8 cellular contexts compared by ENCODE assay signal in the genomic region with DNA sequence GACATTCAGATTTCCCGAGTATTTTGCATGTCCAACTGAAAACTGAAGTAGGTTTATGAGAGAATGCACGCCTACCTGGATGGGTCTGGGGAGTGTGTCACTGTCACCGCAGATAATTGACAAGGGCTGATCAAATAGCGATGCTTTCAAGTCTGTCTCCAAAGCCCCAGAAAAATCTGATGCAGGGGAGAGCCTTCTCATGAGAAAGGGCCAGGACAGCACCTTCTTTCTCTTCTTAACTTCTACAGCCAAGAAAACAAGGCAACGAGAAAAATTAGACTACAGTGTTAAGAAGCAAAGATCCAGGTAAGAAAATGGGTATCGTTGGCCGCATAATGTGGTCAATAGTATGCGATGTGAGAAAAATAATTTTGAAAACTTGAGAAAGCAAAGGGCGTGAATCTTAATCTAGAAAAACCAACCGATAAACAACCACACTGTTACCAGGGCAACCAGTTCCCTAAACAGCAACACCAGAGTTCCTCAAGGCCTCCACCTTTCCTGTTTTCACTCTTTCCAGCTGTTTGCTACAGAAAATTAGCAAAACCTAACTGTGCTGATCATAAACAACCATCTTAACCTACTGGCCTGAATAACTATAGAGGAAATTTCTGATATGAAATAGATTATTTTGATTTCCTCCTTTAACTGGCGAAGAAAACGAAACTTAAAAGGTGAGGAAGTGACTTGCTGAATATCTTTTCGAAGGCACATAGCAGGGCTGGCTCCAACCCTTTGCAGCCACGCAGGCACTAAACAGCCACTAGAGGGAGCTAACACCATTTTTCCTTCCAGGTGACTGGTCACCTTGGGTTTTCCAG. TPM values are rescaled to one million over a fixed set of nuclear protein-coding genes. Genes with fewer than 3 reads are reported as not detected.
DNase-seq lines count a peak whose midpoint lies in the region; ATAC-seq and TF ChIP-seq lines count a peak whose summit lies in the region.

No MANE protein-coding gene starts in this region.

- peak overlapping the region; percentile 100 for H3K4me3 Mint-ChIP-seq in immature natural killer cell

- H3K4me1 ChIP-seq in smooth muscle cell (ENCODE audit: low read depth): peaks cover 3% of the 10 kb centered on the region

- no peak overlapping the region for H3K4me2 ChIP-seq in smooth muscle cell

- peaks cover 50 to 72% (median 61%) of the 10 kb centered on the region in 3 donors for H3K36me3 Mint-ChIP-seq in immature natural killer cell

- H3K9ac ChIP-seq in smooth muscle cell (ENCODE audit: low read depth): no peak overlapping the region

- no peaks in the 10 kb centered on the region for H3K9me3 Mint-ChIP-seq in immature natural killer cell

- no peak overlapping the region for H2AFZ ChIP-seq in smooth muscle cell (ENCODE audit: low read depth)

- TF ChIP-seq CTCF in GM12875 (IDR thresholded peaks at IDR 0.05; ENCODE audit: borderline replicate concordance, insufficient read depth, low read depth, low read length): peak; percentile 89
- TF ChIP-seq CTCF in WI38 (IDR thresholded peaks at IDR 0.05; ENCODE audit: low read depth, low read length): peak; percentile 95
- peak; percentile 95 for TF ChIP-seq CTCF in smooth muscle cell (IDR thresholded peaks at IDR 0.05; ENCODE audit: borderline replicate concordance, insufficient read depth, poor library complexity, severe bottlenecking)

- H3K79me2 ChIP-seq in smooth muscle cell (ENCODE audit: low read depth): no peaks in the 10 kb centered on the region

- peak; percentile 38 for ATAC-seq in HG02973 (IDR thresholded peaks at IDR 0.05; ENCODE audit: unreplicated experiment)
- ATAC-seq in HG03135 (IDR thresholded peaks at IDR 0.05; ENCODE audit: unreplicated experiment): no peak

- H3K27ac Mint-ChIP-seq in immature natural killer cell: peak overlapping the region; percentile 96 to 99 (median 98)

- WGBS in smooth muscle cell (ENCODE audit: low lambda C conversion rate): 66% methylated on average over 14 of the region's 14 CpGs

- H3K27ac ChIP-seq in caudate nucleus (ENCODE audit: low read depth, low read length): peak overlapping the region; percentile 24
- no peak overlapping the region for H3K27ac ChIP-seq in smooth muscle cell (ENCODE audit: low read depth)

- H4K20me1 ChIP-seq in smooth muscle cell (ENCODE audit: low read depth): no peaks in the 10 kb centered on the region

- H3K4me3 ChIP-seq in GM12875 (ENCODE audit: low read depth, low read length): peak overlapping the region; percentile 6
- no peak overlapping the region for H3K4me3 ChIP-seq in WI38 (ENCODE audit: low read depth, low read length)
- peak overlapping the region; percentile 30 for H3K4me3 ChIP-seq in smooth muscle cell

- H3K9me3 ChIP-seq in smooth muscle cell (replicated peaks; ENCODE audit: low read depth): no peaks in the 10 kb centered on the region

- no peaks in the 10 kb centered on the region for H3F3A ChIP-seq in smooth muscle cell (ENCODE audit: low read depth)

- peak; percentile 66 for DNase-seq in NCI-H2171 (lab: John Stamatoyannopoulos, UW)
- peak in 36 of 61 donors; percentile 2 to 70 (median 24) for DNase-seq in caudate nucleus (lab: John Stamatoyannopoulos, UW)
- peak; percentile 89 to 94 (median 93) for DNase-seq in immature natural killer cell
- DNase-seq in smooth muscle cell (lab: John Stamatoyannopoulos, UW; ENCODE audit: unreplicated experiment): no peak

- no peaks in the 10 kb centered on the region for H3K27me3 ChIP-seq in smooth muscle cell (ENCODE audit: low read depth)

- H3K36me3 ChIP-seq in smooth muscle cell (ENCODE audit: low read depth): no peaks in the 10 kb centered on the region

- peaks cover 68 to 75% of the 10 kb centered on the region in 2 donors for H3K4me1 Mint-ChIP-seq in immature natural killer cell

- peaks cover 14 to 61% (median 45%) of the 10 kb centered on the region in 3 donors for H3K27me3 Mint-ChIP-seq in immature natural killer cell (ENCODE audit: low read depth in 3 of 3)

RNA-seq across cellular contexts. Expression of a gene that starts 2.6 kb away (rescaled TPM):
- 100 to 1,000 TPM in 1 of 3 donors, 10 to 100 TPM in 2; 63.6 to 114 (median 84.4) TPM for polyA plus RNA-seq in immature natural killer cell
- total RNA-seq in smooth muscle cell: not detected in 2 replicates
- not detected in 2 replicates for polyA plus RNA-seq in smooth muscle cell

RNA-seq across cellular contexts. Expression of a gene that starts 42.2 kb away (rescaled TPM):
- 1 to 10 TPM in 2 of 3 donors, not detected in 1; 2.0 to 3.1 TPM for polyA plus RNA-seq in immature natural killer cell
- 6.8 and 7.5 TPM in 2 replicates for total RNA-seq in smooth muscle cell
- 7.1 and 7.7 TPM in 2 replicates for polyA plus RNA-seq in smooth muscle cell

Comparison
In these comparisons a context has a peak if more than half of its experiments do, and no peak if none do; other contexts are left out.
1. RNA of a gene that starts 2.6 kb away (polyA plus RNA-seq): 63.6 to 114 TPM in immature natural killer cell; not detected in smooth muscle cell; every median in the first group is over 10 times any median in the second.
2. Peak in every context shown above with its lines, with median percentiles within 50 percentile points of each other: CTCF ChIP-seq.